Comparison of ENCODE assay signal across 14 cellular contexts in genomic region chr17:82232876-82233785, GRCh38. TPM values are rescaled to one million over a fixed set of nuclear protein-coding genes. Genes with fewer than 3 reads are reported as not detected.
DNase-seq lines count a peak whose midpoint lies in the region; ATAC-seq and TF ChIP-seq lines count a peak whose summit lies in the region.
"Had no signal": no experiment of that assay in that cellular context is flagged by ENCODE, and none has a peak within 500 bp of the region (broad histone marks: within the 10 kb centered on the region; RNA-seq: fewer than 3 reads in every experiment).

No MANE protein-coding gene starts in this region.

- H3K4me1 ChIP-seq in cardiac muscle cell (ENCODE audit: low read depth) (peaks cover 40% of the 10 kb centered on the region), vagina (peaks cover 79% of the 10 kb centered on the region)

- TF ChIP-seq POLR2A in vagina (IDR thresholded peaks at IDR 0.05) = no peak

- peak overlapping the region; percentile 47 for H3K27ac ChIP-seq in cardiac muscle cell
- peak overlapping the region; percentile 93 for H3K27ac ChIP-seq in vagina

- H3K9me3 Mint-ChIP-seq in activated T-helper 1 cell treated with anti-CD3 and anti-CD28 coated beads, Interleukin-12 subunit alpha, Interleukin-12 subunit beta, Interleukin-2, Interleukin-4 antibody, amounts not matched to agents 30 ng/mL and 10 ng/mL and 1 ng/mL, durations not matched to agents 14 hours and 24 hours and 36 hours = no peaks in the 10 kb centered on the region
- peaks cover 0 to 2% (median 0%) of the 10 kb centered on the region in 7 donors for H3K9me3 Mint-ChIP-seq in naive B cell

- H3K27me3 Mint-ChIP-seq in activated T-helper 1 cell treated with anti-CD3 and anti-CD28 coated beads, Interleukin-12 subunit alpha, Interleukin-12 subunit beta, Interleukin-2, Interleukin-4 antibody, amounts not matched to agents 30 ng/mL and 10 ng/mL and 1 ng/mL, durations not matched to agents 14 hours and 24 hours and 36 hours (ENCODE audit: insufficient read depth) = no peaks in the 10 kb centered on the region
- H3K27me3 Mint-ChIP-seq in naive B cell = no peaks in the 10 kb centered on the region

- intact Hi-C loops in left cardiac atrium (cut with DNase I) (no loop called here), vagina (cut with DNase I) (no loop called here)
- intact Hi-C loops in activated T-helper 1 cell treated with anti-CD3 and anti-CD28 coated beads, Interleukin-12 subunit alpha, Interleukin-12 subunit beta, Interleukin-2, Interleukin-4 antibody, amounts not matched to agents 30 ng/mL and 10 ng/mL and 1 ng/mL, durations not matched to agents 14 hours and 24 hours and 36 hours (cut with micrococcal nuclease) = no loop called here

- H3K9me3 ChIP-seq in cardiac muscle cell (ENCODE audit: low read depth) = no peaks in the 10 kb centered on the region
- no peaks in the 10 kb centered on the region for H3K9me3 ChIP-seq in vagina
- H3K9me3 ChIP-seq: uterus had no signal

- H3K4me1 Mint-ChIP-seq in activated T-helper 1 cell treated with anti-CD3 and anti-CD28 coated beads, Interleukin-12 subunit alpha, Interleukin-12 subunit beta, Interleukin-2, Interleukin-4 antibody, amounts not matched to agents 30 ng/mL and 10 ng/mL and 1 ng/mL, durations not matched to agents 14 hours and 24 hours and 36 hours (ENCODE audit: low read depth) = peaks cover 14% of the 10 kb centered on the region
- H3K4me1 Mint-ChIP-seq in naive B cell = peaks cover 10 to 24% (median 12%) of the 10 kb centered on the region in 3 donors

- no peak overlapping the region for H3K4me3 ChIP-seq in cardiac muscle cell
- no peak overlapping the region for H3K4me3 ChIP-seq in vagina
- H3K4me3 ChIP-seq: uterus had no signal

- no peak for TF ChIP-seq CTCF in cardiac muscle cell (IDR thresholded peaks at IDR 0.05; ENCODE audit: low read depth, low read length)
- TF ChIP-seq CTCF in vagina (IDR thresholded peaks at IDR 0.05) = no peak

- ATAC-seq in left cardiac atrium = no peak
- no peak for ATAC-seq in naive B cell (ENCODE audit: low read depth in 2 of 2)
- ATAC-seq in HG03139 (IDR thresholded peaks at IDR 0.05; ENCODE audit: unreplicated experiment) = no peak
- ATAC-seq: esophagus mucosa had no signal

- H3K27me3 ChIP-seq in cardiac muscle cell (no peaks in the 10 kb centered on the region), vagina (no peaks in the 10 kb centered on the region)

- DNase-seq in cardiac muscle cell (ENCODE audit: low read depth in 1 of 2, low spot score in 1 of 2) (no peak), left cardiac atrium (no peak), naive B cell (no peak), vagina (ENCODE audit: extremely low spot score in 2 of 2) (no peak), kidney glomerular epithelial cell (lab: John Stamatoyannopoulos, UW) (no peak), cerebellar nuclear complex (lab: John Stamatoyannopoulos, UW) (no peak)
- no peak for DNase-seq in activated T-helper 1 cell treated with anti-CD3 and anti-CD28 coated beads, Interleukin-12 subunit alpha, Interleukin-12 subunit beta, Interleukin-2, Interleukin-4 antibody, amounts not matched to agents 30 ng/mL and 10 ng/mL and 1 ng/mL, durations not matched to agents 14 hours and 24 hours and 36 hours (ENCODE audit: low spot score)
- DNase-seq: GDM1; NCI-H1436; NCI-H524 treated with DMSO at 0.1 percent for 48 hours; stimulated activated CD4-positive, alpha-beta T cell treated with anti-CD3 and anti-CD28 coated beads, Interleukin-12 subunit alpha, Interleukin-12 subunit beta, amount 100 ng/mL, for 4 hours had no signal

- peaks cover 7% of the 10 kb centered on the region for H3K36me3 Mint-ChIP-seq in activated T-helper 1 cell treated with anti-CD3 and anti-CD28 coated beads, Interleukin-12 subunit alpha, Interleukin-12 subunit beta, Interleukin-2, Interleukin-4 antibody, amounts not matched to agents 30 ng/mL and 10 ng/mL and 1 ng/mL, durations not matched to agents 14 hours and 24 hours and 36 hours (ENCODE audit: low read depth)
- no peaks in the 10 kb centered on the region for H3K36me3 Mint-ChIP-seq in naive B cell

- H3K36me3 ChIP-seq in cardiac muscle cell (peaks cover 15% of the 10 kb centered on the region), vagina (no peaks in the 10 kb centered on the region)
- H3K36me3 ChIP-seq: uterus had no signal

- H3K4me3 Mint-ChIP-seq in activated T-helper 1 cell treated with anti-CD3 and anti-CD28 coated beads, Interleukin-12 subunit alpha, Interleukin-12 subunit beta, Interleukin-2, Interleukin-4 antibody, amounts not matched to agents 30 ng/mL and 10 ng/mL and 1 ng/mL, durations not matched to agents 14 hours and 24 hours and 36 hours = peak overlapping the region; percentile 37
- peak overlapping the region in 6 of 8 donors; percentile 49 to 75 (median 60) for H3K4me3 Mint-ChIP-seq in naive B cell

- peak overlapping the region; percentile 29 for H3K27ac Mint-ChIP-seq in activated T-helper 1 cell treated with anti-CD3 and anti-CD28 coated beads, Interleukin-12 subunit alpha, Interleukin-12 subunit beta, Interleukin-2, Interleukin-4 antibody, amounts not matched to agents 30 ng/mL and 10 ng/mL and 1 ng/mL, durations not matched to agents 14 hours and 24 hours and 36 hours
- peak overlapping the region in 2 of 6 donors; percentile 57 to 70 for H3K27ac Mint-ChIP-seq in naive B cell

RNA-seq across cellular contexts. Expression of gene SLC16A3, which starts 4.3 kb away (rescaled TPM):
- total RNA-seq in cardiac muscle cell = 313 and 327 TPM in 2 replicates
- polyA plus RNA-seq in cardiac muscle cell = 55.6 and 63.2 TPM in 2 replicates
- total RNA-seq in left cardiac atrium = 10 to 100 TPM; 18.4 to 35.7 TPM
- 111 and 115 TPM in 2 replicates for total RNA-seq in activated T-helper 1 cell treated with anti-CD3 and anti-CD28 coated beads, Interleukin-12 subunit alpha, Interleukin-12 subunit beta, Interleukin-2, Interleukin-4 antibody, amounts not matched to agents 30 ng/mL and 10 ng/mL and 1 ng/mL, durations not matched to agents 14 hours and 24 hours and 36 hours
- polyA plus RNA-seq in naive B cell (ENCODE audit: low read depth in 6 of 6) = 1 to 10 TPM; 1.9 to 3.6 (median 1.9) TPM
- 21.1 TPM for total RNA-seq in vagina

RNA-seq across cellular contexts. Expression of gene CCDC57, which starts 20.5 kb away (rescaled TPM):
- total RNA-seq in cardiac muscle cell = 28.3 and 46.2 TPM in 2 replicates
- 53.5 and 56.0 TPM in 2 replicates for polyA plus RNA-seq in cardiac muscle cell
- total RNA-seq in left cardiac atrium = 10 to 100 TPM; 11.9 to 17.2 TPM
- 59.5 and 60.8 TPM in 2 replicates for total RNA-seq in activated T-helper 1 cell treated with anti-CD3 and anti-CD28 coated beads, Interleukin-12 subunit alpha, Interleukin-12 subunit beta, Interleukin-2, Interleukin-4 antibody, amounts not matched to agents 30 ng/mL and 10 ng/mL and 1 ng/mL, durations not matched to agents 14 hours and 24 hours and 36 hours
- polyA plus RNA-seq in naive B cell (ENCODE audit: low read depth in 6 of 6) = 10 to 100 TPM; 15.9 to 31.8 (median 26.5) TPM
- 26.5 TPM for total RNA-seq in vagina

RNA-seq across cellular contexts. Expression of gene CSNK1D, which starts 40.4 kb away (rescaled TPM):
- total RNA-seq in cardiac muscle cell (40.3 and 53.1 TPM in 2 replicates), left cardiac atrium (10 to 100 TPM; 63.6 to 88.2 TPM), vagina (67.8 TPM)
- polyA plus RNA-seq in cardiac muscle cell (106 and 134 TPM in 2 replicates), naive B cell (ENCODE audit: low read depth in 6 of 6) (10 to 100 TPM; 27.7 to 78.6 (median 63.4) TPM)
- 154 and 161 TPM in 2 replicates for total RNA-seq in activated T-helper 1 cell treated with anti-CD3 and anti-CD28 coated beads, Interleukin-12 subunit alpha, Interleukin-12 subunit beta, Interleukin-2, Interleukin-4 antibody, amounts not matched to agents 30 ng/mL and 10 ng/mL and 1 ng/mL, durations not matched to agents 14 hours and 24 hours and 36 hours
